ENCODE assay signal across 1 cellular context in the genomic region with DNA sequence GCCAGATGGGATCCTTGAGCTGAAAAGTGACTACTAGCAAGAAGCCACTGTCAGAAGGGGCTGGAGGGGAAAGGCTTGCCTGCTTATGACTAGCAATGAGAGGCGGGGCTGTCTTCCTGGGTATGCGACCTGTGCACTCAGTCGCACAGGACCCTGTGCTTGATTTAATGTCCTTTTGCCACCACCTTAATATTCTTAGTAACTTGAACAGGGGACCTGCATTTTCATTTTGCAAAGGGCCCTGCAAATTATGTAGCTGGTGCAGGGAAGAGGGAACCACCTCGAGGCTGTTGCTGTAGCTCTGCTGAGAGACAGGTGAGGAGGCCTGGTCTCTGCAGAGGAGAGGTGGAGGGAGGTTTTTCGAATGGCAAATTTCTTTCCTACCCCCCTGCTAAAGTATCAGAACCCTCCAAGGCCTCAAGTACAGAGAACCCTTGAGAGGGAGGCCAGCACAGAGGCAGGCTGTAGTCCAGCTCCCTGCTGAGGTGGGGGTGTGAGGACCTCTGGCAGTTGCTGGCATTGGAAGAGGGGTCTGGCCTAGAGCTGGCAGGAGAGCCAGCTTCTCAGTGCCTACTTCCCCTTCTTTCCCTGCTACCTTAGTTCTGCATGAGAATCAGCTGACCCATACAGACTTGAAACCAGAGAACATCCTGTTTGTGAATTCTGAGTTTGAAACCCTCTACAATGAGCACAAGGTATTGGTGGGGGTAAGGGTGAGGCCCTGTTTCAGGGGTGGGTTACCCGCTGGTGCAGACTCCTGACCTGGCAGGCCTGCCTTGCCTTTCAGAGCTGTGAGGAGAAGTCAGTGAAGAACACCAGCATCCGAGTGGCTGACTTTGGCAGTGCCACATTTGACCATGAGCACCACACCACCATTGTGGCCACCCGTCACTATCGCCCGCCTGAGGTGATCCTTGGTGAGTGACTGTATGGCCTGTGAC.
TF ChIP-seq lines count a peak whose summit lies in the region.

No MANE protein-coding gene starts in this region.

TF ChIP-seq in HepG2, 621 proteins besides CTCF, POLR2A, EP300 and RAD21:
- TF ChIP-seq FOXA3 (CRISPR knock-in tag; IDR thresholded peaks at IDR 0.05): no peak
- TF ChIP-seq MIER2 (CRISPR knock-in tag; IDR thresholded peaks at IDR 0.05): no peak
- TF ChIP-seq ZNF160 (CRISPR knock-in tag; IDR thresholded peaks at IDR 0.05): no peak
- peak; percentile 36; the same call in 1 of the 2 replicates for TF ChIP-seq POLR2AphosphoS2 (IDR thresholded peaks at IDR 0.05; ENCODE audit: low read depth, low read length)
- no peak for TF ChIP-seq ZFP90 (CRISPR knock-in tag; IDR thresholded peaks at IDR 0.05; ENCODE audit: borderline replicate concordance)
- no peak for TF ChIP-seq NCOA2 (CRISPR knock-in tag; IDR thresholded peaks at IDR 0.05)
- no peak for TF ChIP-seq ZNF564 (CRISPR knock-in tag; IDR thresholded peaks at IDR 0.05)
- no peak for TF ChIP-seq FOXK2 (IDR thresholded peaks at IDR 0.05)
- no peak for TF ChIP-seq TAF1 (CRISPR knock-in tag; IDR thresholded peaks at IDR 0.05)
- TF ChIP-seq PAX8 (CRISPR knock-in tag; IDR thresholded peaks at IDR 0.05; ENCODE audit: borderline replicate concordance): no peak
- TF ChIP-seq AGO2 (optimal IDR thresholded peaks at IDR 0.05; ENCODE audit: low read depth, low read length): peak; percentile 25
- TF ChIP-seq ZNF329 (CRISPR knock-in tag; IDR thresholded peaks at IDR 0.05; ENCODE audit: low read depth): no peak
- TF ChIP-seq SKI (IDR thresholded peaks at IDR 0.05; ENCODE audit: partially characterized antibody): no peak
- no peak for TF ChIP-seq CENPT (CRISPR knock-in tag; IDR thresholded peaks at IDR 0.05; ENCODE audit: low read depth)
- TF ChIP-seq, protein P1, sequence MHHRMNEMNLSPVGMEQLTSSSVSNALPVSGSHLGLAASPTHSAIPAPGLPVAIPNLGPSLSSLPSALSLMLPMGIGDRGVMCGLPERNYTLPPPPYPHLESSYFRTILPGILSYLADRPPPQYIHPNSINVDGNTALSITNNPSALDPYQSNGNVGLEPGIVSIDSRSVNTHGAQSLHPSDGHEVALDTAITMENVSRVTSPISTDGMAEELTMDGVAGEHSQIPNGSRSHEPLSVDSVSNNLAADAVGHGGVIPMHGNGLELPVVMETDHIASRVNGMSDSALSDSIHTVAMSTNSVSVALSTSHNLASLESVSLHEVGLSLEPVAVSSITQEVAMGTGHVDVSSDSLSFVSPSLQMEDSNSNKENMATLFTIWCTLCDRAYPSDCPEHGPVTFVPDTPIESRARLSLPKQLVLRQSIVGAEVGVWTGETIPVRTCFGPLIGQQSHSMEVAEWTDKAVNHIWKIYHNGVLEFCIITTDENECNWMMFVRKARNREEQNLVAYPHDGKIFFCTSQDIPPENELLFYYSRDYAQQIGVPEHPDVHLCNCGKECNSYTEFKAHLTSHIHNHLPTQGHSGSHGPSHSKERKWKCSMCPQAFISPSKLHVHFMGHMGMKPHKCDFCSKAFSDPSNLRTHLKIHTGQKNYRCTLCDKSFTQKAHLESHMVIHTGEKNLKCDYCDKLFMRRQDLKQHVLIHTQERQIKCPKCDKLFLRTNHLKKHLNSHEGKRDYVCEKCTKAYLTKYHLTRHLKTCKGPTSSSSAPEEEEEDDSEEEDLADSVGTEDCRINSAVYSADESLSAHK (CRISPR knock-in tag; IDR thresholded peaks at IDR 0.05; ENCODE audit: borderline replicate concordance): no peak
- peak; percentile 79 for TF ChIP-seq RBM22 (optimal IDR thresholded peaks at IDR 0.05; ENCODE audit: low read length)
- no peak for TF ChIP-seq ZNF30 (CRISPR knock-in tag; IDR thresholded peaks at IDR 0.05)
- TF ChIP-seq, protein P2, sequence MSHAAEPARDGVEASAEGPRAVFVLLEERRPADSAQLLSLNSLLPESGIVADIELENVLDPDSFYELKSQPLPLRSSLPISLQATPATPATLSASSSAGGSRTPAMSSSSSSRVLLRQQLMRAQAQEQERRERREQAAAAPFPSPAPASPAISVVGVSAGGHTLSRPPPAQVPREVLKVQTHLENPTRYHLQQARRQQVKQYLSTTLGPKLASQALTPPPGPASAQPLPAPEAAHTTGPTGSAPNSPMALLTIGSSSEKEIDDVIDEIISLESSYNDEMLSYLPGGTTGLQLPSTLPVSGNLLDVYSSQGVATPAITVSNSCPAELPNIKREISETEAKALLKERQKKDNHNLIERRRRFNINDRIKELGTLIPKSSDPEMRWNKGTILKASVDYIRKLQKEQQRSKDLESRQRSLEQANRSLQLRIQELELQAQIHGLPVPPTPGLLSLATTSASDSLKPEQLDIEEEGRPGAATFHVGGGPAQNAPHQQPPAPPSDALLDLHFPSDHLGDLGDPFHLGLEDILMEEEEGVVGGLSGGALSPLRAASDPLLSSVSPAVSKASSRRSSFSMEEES (CRISPR knock-in tag; IDR thresholded peaks at IDR 0.05): no peak
- no peak for TF ChIP-seq ZNF484 (CRISPR knock-in tag; IDR thresholded peaks at IDR 0.05; ENCODE audit: borderline replicate concordance, low read depth)
- TF ChIP-seq ZNF660 (CRISPR knock-in tag; IDR thresholded peaks at IDR 0.05; ENCODE audit: borderline replicate concordance, low read depth): no peak
- TF ChIP-seq RARG (CRISPR knock-in tag; IDR thresholded peaks at IDR 0.05; ENCODE audit: low read depth): no peak
- TF ChIP-seq ZNF207 (IDR thresholded peaks at IDR 0.05; ENCODE audit: borderline replicate concordance): no peak
- TF ChIP-seq NAIF1 (CRISPR knock-in tag; IDR thresholded peaks at IDR 0.05; ENCODE audit: borderline replicate concordance): no peak
- no peak for TF ChIP-seq ZNF350 (CRISPR knock-in tag; IDR thresholded peaks at IDR 0.05; ENCODE audit: borderline replicate concordance, low read depth)
- TF ChIP-seq, protein P3, sequence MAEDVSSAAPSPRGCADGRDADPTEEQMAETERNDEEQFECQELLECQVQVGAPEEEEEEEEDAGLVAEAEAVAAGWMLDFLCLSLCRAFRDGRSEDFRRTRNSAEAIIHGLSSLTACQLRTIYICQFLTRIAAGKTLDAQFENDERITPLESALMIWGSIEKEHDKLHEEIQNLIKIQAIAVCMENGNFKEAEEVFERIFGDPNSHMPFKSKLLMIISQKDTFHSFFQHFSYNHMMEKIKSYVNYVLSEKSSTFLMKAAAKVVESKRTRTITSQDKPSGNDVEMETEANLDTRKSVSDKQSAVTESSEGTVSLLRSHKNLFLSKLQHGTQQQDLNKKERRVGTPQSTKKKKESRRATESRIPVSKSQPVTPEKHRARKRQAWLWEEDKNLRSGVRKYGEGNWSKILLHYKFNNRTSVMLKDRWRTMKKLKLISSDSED (CRISPR knock-in tag; IDR thresholded peaks at IDR 0.05): no peak
- no peak for TF ChIP-seq NRL (CRISPR knock-in tag; IDR thresholded peaks at IDR 0.05; ENCODE audit: borderline replicate concordance)
- no peak for TF ChIP-seq GABPB1 (CRISPR knock-in tag; IDR thresholded peaks at IDR 0.05)
- peak; percentile 21; the same call in 1 of the 2 replicates for TF ChIP-seq POLR2G (IDR thresholded peaks at IDR 0.05; ENCODE audit: low read depth, low read length)
- TF ChIP-seq, protein P4, sequence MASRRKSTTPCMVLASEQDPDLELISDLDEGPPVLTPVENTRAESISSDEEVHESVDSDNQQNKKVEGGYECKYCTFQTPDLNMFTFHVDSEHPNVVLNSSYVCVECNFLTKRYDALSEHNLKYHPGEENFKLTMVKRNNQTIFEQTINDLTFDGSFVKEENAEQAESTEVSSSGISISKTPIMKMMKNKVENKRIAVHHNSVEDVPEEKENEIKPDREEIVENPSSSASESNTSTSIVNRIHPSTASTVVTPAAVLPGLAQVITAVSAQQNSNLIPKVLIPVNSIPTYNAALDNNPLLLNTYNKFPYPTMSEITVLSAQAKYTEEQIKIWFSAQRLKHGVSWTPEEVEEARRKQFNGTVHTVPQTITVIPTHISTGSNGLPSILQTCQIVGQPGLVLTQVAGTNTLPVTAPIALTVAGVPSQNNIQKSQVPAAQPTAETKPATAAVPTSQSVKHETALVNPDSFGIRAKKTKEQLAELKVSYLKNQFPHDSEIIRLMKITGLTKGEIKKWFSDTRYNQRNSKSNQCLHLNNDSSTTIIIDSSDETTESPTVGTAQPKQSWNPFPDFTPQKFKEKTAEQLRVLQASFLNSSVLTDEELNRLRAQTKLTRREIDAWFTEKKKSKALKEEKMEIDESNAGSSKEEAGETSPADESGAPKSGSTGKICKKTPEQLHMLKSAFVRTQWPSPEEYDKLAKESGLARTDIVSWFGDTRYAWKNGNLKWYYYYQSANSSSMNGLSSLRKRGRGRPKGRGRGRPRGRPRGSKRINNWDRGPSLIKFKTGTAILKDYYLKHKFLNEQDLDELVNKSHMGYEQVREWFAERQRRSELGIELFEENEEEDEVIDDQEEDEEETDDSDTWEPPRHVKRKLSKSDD (CRISPR knock-in tag; IDR thresholded peaks at IDR 0.05; ENCODE audit: low read depth): no peak
- no peak for TF ChIP-seq SOX6 (IDR thresholded peaks at IDR 0.05)
- no peak for TF ChIP-seq SOX6 (CRISPR knock-in tag; IDR thresholded peaks at IDR 0.05)
- no peak for TF ChIP-seq HNRNPH1 (optimal IDR thresholded peaks at IDR 0.05; ENCODE audit: low read depth, low read length)
- TF ChIP-seq, protein P5, sequence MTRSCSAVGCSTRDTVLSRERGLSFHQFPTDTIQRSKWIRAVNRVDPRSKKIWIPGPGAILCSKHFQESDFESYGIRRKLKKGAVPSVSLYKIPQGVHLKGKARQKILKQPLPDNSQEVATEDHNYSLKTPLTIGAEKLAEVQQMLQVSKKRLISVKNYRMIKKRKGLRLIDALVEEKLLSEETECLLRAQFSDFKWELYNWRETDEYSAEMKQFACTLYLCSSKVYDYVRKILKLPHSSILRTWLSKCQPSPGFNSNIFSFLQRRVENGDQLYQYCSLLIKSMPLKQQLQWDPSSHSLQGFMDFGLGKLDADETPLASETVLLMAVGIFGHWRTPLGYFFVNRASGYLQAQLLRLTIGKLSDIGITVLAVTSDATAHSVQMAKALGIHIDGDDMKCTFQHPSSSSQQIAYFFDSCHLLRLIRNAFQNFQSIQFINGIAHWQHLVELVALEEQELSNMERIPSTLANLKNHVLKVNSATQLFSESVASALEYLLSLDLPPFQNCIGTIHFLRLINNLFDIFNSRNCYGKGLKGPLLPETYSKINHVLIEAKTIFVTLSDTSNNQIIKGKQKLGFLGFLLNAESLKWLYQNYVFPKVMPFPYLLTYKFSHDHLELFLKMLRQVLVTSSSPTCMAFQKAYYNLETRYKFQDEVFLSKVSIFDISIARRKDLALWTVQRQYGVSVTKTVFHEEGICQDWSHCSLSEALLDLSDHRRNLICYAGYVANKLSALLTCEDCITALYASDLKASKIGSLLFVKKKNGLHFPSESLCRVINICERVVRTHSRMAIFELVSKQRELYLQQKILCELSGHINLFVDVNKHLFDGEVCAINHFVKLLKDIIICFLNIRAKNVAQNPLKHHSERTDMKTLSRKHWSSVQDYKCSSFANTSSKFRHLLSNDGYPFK (CRISPR knock-in tag; IDR thresholded peaks at IDR 0.05; ENCODE audit: borderline replicate concordance): no peak
